ENCODE assay signal across 16 cellular contexts in the genomic region with DNA sequence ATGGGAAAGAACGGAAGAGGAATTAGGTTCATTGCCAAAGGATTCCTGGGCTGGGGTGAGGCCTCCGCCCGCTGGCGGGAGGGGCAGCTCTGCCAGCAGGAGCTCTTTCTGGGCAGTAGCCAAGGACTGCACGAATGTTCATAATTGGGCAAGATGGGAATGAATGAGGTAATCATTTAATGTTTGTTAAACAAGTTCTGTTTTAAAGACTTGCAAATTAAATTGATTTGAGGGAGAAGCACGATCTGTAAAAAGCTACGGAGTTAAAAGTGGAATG.
A peak's percentile ranks its signal among the peaks of the same experiment; 100 is the strongest.
DNase-seq lines count a peak whose midpoint lies in the region; ATAC-seq and TF ChIP-seq lines count a peak whose summit lies in the region.
"Had no signal": no experiment of that assay in that cellular context is flagged by ENCODE, and none has a peak within 500 bp of the region (broad histone marks: within the 10 kb centered on the region; RNA-seq: fewer than 3 reads in every experiment).

No MANE protein-coding gene starts in this region.

- no peak overlapping the region for H3K4me3 Mint-ChIP-seq in Calu3 (ENCODE audit: low read depth, unreplicated experiment)
- peak overlapping the region; percentile 72 for H3K4me3 Mint-ChIP-seq in MCF 10A (ENCODE audit: unreplicated experiment)
- H3K4me3 Mint-ChIP-seq: activated CD4-positive, alpha-beta T cell treated with anti-CD3 and anti-CD28 coated beads, Interleukin-2, amount 10 ng/mL, durations not matched to agents 24 days and 14 days; memory B cell; stimulated activated memory B cell treated with anti-CD40 and anti-IgM and Interleukin-4, amounts not matched to agents 10 μg/mL and 1 μg/mL and 100 μg/mL, for 72 hours; T-helper 1 cell treated with Interleukin-12 subunit alpha and Interleukin-12 subunit beta and Interleukin-4 antibody, amounts not matched to agents 30 μg/mL and 1 μg/mL, for 36 hours had no signal

- H3K36me3 Mint-ChIP-seq in Calu3 (ENCODE audit: insufficient read depth, unreplicated experiment) (peaks cover 34% of the 10 kb centered on the region), MCF 10A (ENCODE audit: insufficient read depth, unreplicated experiment) (peaks cover 47% of the 10 kb centered on the region)
- H3K36me3 Mint-ChIP-seq: memory B cell; stimulated activated memory B cell treated with anti-CD40 and anti-IgM and Interleukin-4, amounts not matched to agents 10 μg/mL and 1 μg/mL and 100 μg/mL, for 72 hours had no signal

- H3K9me3 ChIP-seq in mucosa of descending colon (no peaks in the 10 kb centered on the region), gastrocnemius medialis (no peaks in the 10 kb centered on the region)
- H3K9me3 ChIP-seq: BLaER1 had no signal

- no peaks in the 10 kb centered on the region for H3K9me3 Mint-ChIP-seq in Calu3 (ENCODE audit: low read depth, unreplicated experiment)
- no peaks in the 10 kb centered on the region for H3K9me3 Mint-ChIP-seq in MCF 10A (ENCODE audit: unreplicated experiment)
- H3K9me3 Mint-ChIP-seq: activated CD4-positive, alpha-beta T cell treated with anti-CD3 and anti-CD28 coated beads, Interleukin-2, amount 10 ng/mL, durations not matched to agents 24 days and 14 days; memory B cell; stimulated activated memory B cell treated with anti-CD40 and anti-IgM and Interleukin-4, amounts not matched to agents 10 μg/mL and 1 μg/mL and 100 μg/mL, for 72 hours; T-helper 1 cell treated with Interleukin-12 subunit alpha and Interleukin-12 subunit beta and Interleukin-4 antibody, amounts not matched to agents 30 μg/mL and 1 μg/mL, for 36 hours had no signal

- in situ Hi-C loops in gastrocnemius medialis (cut with MboI; ENCODE audit: low sequenced_read_pairs in 4 of 4) = loop anchor here (10.0 kb wide), 4 partner anchors 73 to 613 kb away; no protein-coding TSS in a partner anchor

- H3K4me1 Mint-ChIP-seq in Calu3 (ENCODE audit: low read depth, unreplicated experiment) = peaks cover 11% of the 10 kb centered on the region
- peaks cover 42% of the 10 kb centered on the region for H3K4me1 Mint-ChIP-seq in MCF 10A (ENCODE audit: insufficient read depth, unreplicated experiment)
- H3K4me1 Mint-ChIP-seq: activated CD4-positive, alpha-beta T cell treated with anti-CD3 and anti-CD28 coated beads, Interleukin-2, amount 10 ng/mL, durations not matched to agents 24 days and 14 days; memory B cell; stimulated activated memory B cell treated with anti-CD40 and anti-IgM and Interleukin-4, amounts not matched to agents 10 μg/mL and 1 μg/mL and 100 μg/mL, for 72 hours had no signal

- DNase-seq in Calu3 (peak; percentile 21), NCI-H1105 (lab: John Stamatoyannopoulos, UW) (peak; percentile 29), MCF 10A (ENCODE audit: unreplicated experiment) (peak; percentile 95), mucosa of descending colon (peak in 1 of 3 donors; percentile 34), gastrocnemius medialis (no peak), NCI-H82 treated with DMSO at 0.1 percent for 48 hours (lab: John Stamatoyannopoulos, UW; ENCODE audit: unreplicated experiment) (no peak), activated gamma-delta T cell (lab: John Stamatoyannopoulos, UW) (no peak), dedifferentiated amniotic fluid mesenchymal stem cell (ENCODE audit: extremely low spot score) (no peak)
- DNase-seq: activated CD4-positive, alpha-beta T cell treated with anti-CD3 and anti-CD28 coated beads, Interleukin-2, amount 10 ng/mL, durations not matched to agents 24 days and 14 days; brain microvascular endothelial cell; IMR-90; stimulated activated CD4-positive, alpha-beta T cell treated with anti-CD3 and anti-CD28 coated beads, Interleukin-4, amount 100 ng/mL, for 1 hour had no signal

- H3K27ac Mint-ChIP-seq in Calu3 (ENCODE audit: unreplicated experiment) = no peak overlapping the region
- H3K27ac Mint-ChIP-seq in MCF 10A (ENCODE audit: low read depth, unreplicated experiment) = peak overlapping the region; percentile 93
- H3K27ac Mint-ChIP-seq: activated CD4-positive, alpha-beta T cell treated with anti-CD3 and anti-CD28 coated beads, Interleukin-2, amount 10 ng/mL, durations not matched to agents 24 days and 14 days; memory B cell; stimulated activated memory B cell treated with anti-CD40 and anti-IgM and Interleukin-4, amounts not matched to agents 10 μg/mL and 1 μg/mL and 100 μg/mL, for 72 hours; T-helper 1 cell treated with Interleukin-12 subunit alpha and Interleukin-12 subunit beta and Interleukin-4 antibody, amounts not matched to agents 30 μg/mL and 1 μg/mL, for 36 hours had no signal

- H3K36me3 ChIP-seq in mucosa of descending colon (ENCODE audit: low read depth) (no peaks in the 10 kb centered on the region), gastrocnemius medialis (no peaks in the 10 kb centered on the region)
- H3K36me3 ChIP-seq: brain microvascular endothelial cell had no signal

- ATAC-seq in mucosa of descending colon (peak; percentile 66), gastrocnemius medialis (no peak)
- ATAC-seq: stimulated activated memory B cell treated with anti-CD40 and anti-IgM and Interleukin-4, amounts not matched to agents 10 μg/mL and 1 μg/mL and 100 μg/mL, for 72 hours had no signal

- CTCF ChIA-PET in Calu3 (lab: Charles Lee) = interaction anchor here (0.7 to 1.2 kb wide), 2 partner anchors 18 to 152 kb away, joined by 3 to 4 read pairs; no protein-coding TSS in a partner anchor
- CTCF ChIA-PET in MCF 10A (lab: Yijun Ruan, JAX) = interaction anchor here (0.6 to 10.8 kb wide), 7 partner anchors 18 to 1199 kb away, joined by 3 to 240 read pairs (median 4); no protein-coding TSS in a partner anchor

- intact Hi-C loops in Calu3 (cut with micrococcal nuclease; ENCODE audit: unreplicated experiment) (loop anchor here (2.0 kb wide), 1 partner anchor 77 kb away; no protein-coding TSS in a partner anchor), MCF 10A (cut with micrococcal nuclease) (loop anchor here (2.0 to 10.0 kb wide), 4 partner anchors 81 to 1193 kb away; no protein-coding TSS in a partner anchor), mucosa of descending colon (cut with DNase I, micrococcal nuclease) (loop anchor here in 1 of 2 donors (5.0 to 10.0 kb wide), 3 partner anchors 73 to 613 kb away; no protein-coding TSS in a partner anchor), gastrocnemius medialis (cut with DNase I; ENCODE audit: low total_unique reads) (loop anchor here (2.0 to 5.0 kb wide), 3 partner anchors 77 to 611 kb away; no protein-coding TSS in a partner anchor)

- H3K4me3 ChIP-seq in mucosa of descending colon = no peak overlapping the region
- no peak overlapping the region for H3K4me3 ChIP-seq in gastrocnemius medialis
- H3K4me3 ChIP-seq: BLaER1 had no signal

- no peak for TF ChIP-seq POLR2A in gastrocnemius medialis (IDR thresholded peaks at IDR 0.05)

- BruUV-seq in Calu3 (replicated peaks; lab: Mats Ljungman, UMichigan) (no TSS peak), MCF 10A (replicated peaks; lab: Mats Ljungman, UMichigan) (no TSS peak)

- H3K27me3 Mint-ChIP-seq in Calu3 (ENCODE audit: unreplicated experiment) (no peaks in the 10 kb centered on the region), MCF 10A (ENCODE audit: insufficient read depth, unreplicated experiment) (no peaks in the 10 kb centered on the region)

- H3K27me3 ChIP-seq in gastrocnemius medialis = no peaks in the 10 kb centered on the region
- H3K27me3 ChIP-seq: BLaER1, brain microvascular endothelial cell had no signal

- H3K27ac ChIP-seq in gastrocnemius medialis = no peak overlapping the region
- H3K27ac ChIP-seq: BLaER1, brain microvascular endothelial cell had no signal

- H3K4me1 ChIP-seq in mucosa of descending colon (ENCODE audit: low read depth) = peaks cover 7% of the 10 kb centered on the region
- peaks cover 3 to 11% of the 10 kb centered on the region in 2 donors for H3K4me1 ChIP-seq in gastrocnemius medialis

- POLR2A ChIA-PET in MCF 10A (lab: Yijun Ruan, JAX) = interaction anchor here (0.7 to 2.5 kb wide), 11 partner anchors 11 to 1811 kb away, joined by 3 to 16 read pairs (median 3); no protein-coding TSS in a partner anchor

- TF ChIP-seq CTCF in Calu3 (IDR thresholded peaks at IDR 0.05; ENCODE audit: unreplicated experiment) (no peak), MCF 10A (IDR thresholded peaks at IDR 0.05; ENCODE audit: unreplicated experiment) (no peak), mucosa of descending colon (IDR thresholded peaks at IDR 0.05) (no peak), gastrocnemius medialis (IDR thresholded peaks at IDR 0.05 in 4 of 5, conservative IDR thresholded peaks at IDR 0.05 in 1 of 5) (no peak)

Comparison
In these comparisons a context has a peak if more than half of its experiments do, and no peak if none do; other contexts are left out.
1. DNase-seq: peak in Calu3 (single experiment), NCI-H1105 (single experiment) and MCF 10A (single experiment); none in gastrocnemius medialis (0 of 2), NCI-H82 treated with DMSO at 0.1 percent for 48 hours (single experiment), activated gamma-delta T cell (single experiment) and dedifferentiated amniotic fluid mesenchymal stem cell (single experiment).